In the genomic region with DNA sequence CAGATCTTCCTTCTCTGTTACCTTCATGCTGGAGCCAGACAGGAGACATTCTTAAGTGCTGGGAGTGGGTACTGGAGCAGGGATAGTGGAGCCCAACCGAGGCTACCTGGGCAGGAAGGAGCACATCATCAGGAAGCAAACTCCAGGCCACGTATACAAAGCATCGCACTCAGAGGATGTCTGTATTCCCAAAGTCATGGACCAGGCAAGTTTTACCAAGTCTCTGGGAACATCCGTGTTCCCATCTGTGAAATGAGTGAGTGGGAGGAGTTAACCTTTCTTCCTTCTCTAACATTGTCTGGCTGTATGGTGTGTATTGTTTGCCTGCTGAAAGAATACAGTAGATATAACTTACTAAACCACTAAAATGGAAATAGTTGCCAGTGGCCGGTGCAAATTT, we compare ENCODE assay signal across 17 cellular contexts.
"Had no signal": no experiment of that assay in that cellular context is flagged by ENCODE, and none has a peak within 500 bp of the region (broad histone marks: within the 10 kb centered on the region; RNA-seq: fewer than 3 reads in every experiment).

No MANE protein-coding gene starts in this region.

- ATAC-seq: effector memory CD8-positive, alpha-beta T cell; esophagus mucosa; left cardiac atrium; natural killer cell; right cardiac atrium; stimulated activated naive B cell treated with anti-CD40 and anti-IgM and Interleukin-4, amounts not matched to agents 10 μg/mL and 1 μg/mL and 100 μg/mL, for 72 hours had no signal

- H3K36me3 Mint-ChIP-seq: brain; immature natural killer cell; natural killer cell; stimulated activated naive B cell treated with anti-CD40 and anti-IgM and Interleukin-4, amounts not matched to agents 10 μg/mL and 1 μg/mL and 100 μg/mL, for 72 hours had no signal

- H3K4me1 Mint-ChIP-seq: brain; immature natural killer cell; natural killer cell; stimulated activated naive B cell treated with anti-CD40 and anti-IgM and Interleukin-4, amounts not matched to agents 10 μg/mL and 1 μg/mL and 100 μg/mL, for 72 hours had no signal

- H3K27ac Mint-ChIP-seq: brain; dendritic cell treated with granulocyte-macrophage colony-stimulating factor and Interleukin-4, amounts not matched to agents 40 ng/mL and 50 ng/mL, for 4 days; effector memory CD8-positive, alpha-beta T cell; immature natural killer cell; natural killer cell; stimulated activated naive B cell treated with anti-CD40 and anti-IgM and Interleukin-4, amounts not matched to agents 10 μg/mL and 1 μg/mL and 100 μg/mL, for 72 hours; type B pancreatic cell had no signal

- DNase-seq: activated gamma-delta T cell treated with Interleukin-2 at 50 U/mL for 16 hours; amniotic stem cell; cerebellar nuclear complex; effector memory CD8-positive, alpha-beta T cell; immature natural killer cell; left cardiac atrium; natural killer cell; posterior cingulate gyrus; right cardiac atrium; stimulated activated CD4-positive, alpha-beta T cell treated with anti-CD3 and anti-CD28 coated beads, Interleukin-1b, Interleukin-23, amount 100 ng/mL, for 48 hours; stimulated activated naive B cell treated with anti-CD40 and anti-IgM and Interleukin-4, amounts not matched to agents 10 μg/mL and 1 μg/mL and 100 μg/mL, for 72 hours; SW 1271; T-helper 9 cell had no signal

- H3K9me3 Mint-ChIP-seq: effector memory CD8-positive, alpha-beta T cell; natural killer cell had no signal

- H3K4me3 Mint-ChIP-seq: brain; dendritic cell treated with granulocyte-macrophage colony-stimulating factor and Interleukin-4, amounts not matched to agents 40 ng/mL and 50 ng/mL, for 4 days; effector memory CD8-positive, alpha-beta T cell; immature natural killer cell; natural killer cell; stimulated activated naive B cell treated with anti-CD40 and anti-IgM and Interleukin-4, amounts not matched to agents 10 μg/mL and 1 μg/mL and 100 μg/mL, for 72 hours; type B pancreatic cell had no signal

- H3K27me3 Mint-ChIP-seq: dendritic cell treated with granulocyte-macrophage colony-stimulating factor and Interleukin-4, amounts not matched to agents 40 ng/mL and 50 ng/mL, for 4 days; type B pancreatic cell had no signal
